1 cellular context compared by ENCODE assay signal in the genomic region with DNA sequence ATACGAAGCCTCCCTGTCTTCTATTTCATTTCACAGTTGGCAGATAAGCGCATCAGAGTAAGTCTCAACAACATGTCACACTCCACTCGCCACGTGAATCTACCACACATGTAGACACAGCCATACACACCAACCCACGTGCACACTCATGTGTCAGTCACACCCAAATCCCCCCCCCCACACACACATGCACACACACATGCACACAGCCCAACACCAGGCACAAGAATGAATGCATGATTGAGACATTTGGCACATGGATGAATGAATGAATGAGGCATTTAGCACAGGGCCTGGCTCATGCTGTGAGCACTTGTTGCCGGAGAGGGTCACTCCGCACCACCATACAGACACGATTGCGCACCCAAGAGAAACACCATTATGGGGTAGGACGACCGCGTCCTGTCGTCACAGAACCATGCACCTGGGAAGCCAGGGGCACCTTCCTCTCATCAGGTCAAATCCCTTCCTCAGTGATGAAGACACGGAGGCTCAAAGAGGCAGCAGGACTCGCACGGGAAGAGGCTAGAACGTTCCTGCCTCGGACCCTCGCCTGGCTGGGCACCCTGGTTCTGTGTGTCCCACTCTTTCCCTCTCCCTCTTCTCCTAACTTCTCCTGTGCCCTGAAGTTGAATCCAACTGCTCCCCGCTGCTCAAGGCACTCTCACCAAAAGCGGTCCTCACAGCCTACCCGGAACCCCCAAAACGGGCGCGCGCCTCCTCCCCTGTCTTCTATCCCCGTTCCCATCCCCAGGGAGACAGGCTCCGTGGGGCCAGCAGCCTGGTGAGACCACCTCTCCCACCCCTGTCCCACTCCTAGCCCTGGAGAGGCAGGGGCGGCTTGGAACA.
TF ChIP-seq lines count a peak whose summit lies in the region.

No MANE protein-coding gene starts in this region.

TF ChIP-seq in K562, 482 proteins besides CTCF, POLR2A, EP300 and RAD21:
- TF ChIP-seq ETV6 (IDR thresholded peaks at IDR 0.05; ENCODE audit: borderline replicate concordance in 1 of 2, low read depth in 2 of 2, low read length in 1 of 2) (no peak), ETV6 (CRISPR knock-in tag; IDR thresholded peaks at IDR 0.05; ENCODE audit: borderline replicate concordance) (no peak), HLTF (IDR thresholded peaks at IDR 0.05) (no peak), HDAC1 (IDR thresholded peaks at IDR 0.05) (peak in 1 of 2 experiments; percentile 61; a peak in 1 of 4 replicates), FOXK2 (conservative IDR thresholded peaks at IDR 0.05 in 1 of 2, IDR thresholded peaks at IDR 0.05 in 1 of 2; ENCODE audit: low read depth in 2 of 2) (peak in 1 of 2 experiments; percentile 22; a peak in 1 of 4 replicates), ZNF3 (CRISPR knock-in tag; IDR thresholded peaks at IDR 0.05) (no peak), ZNF24 (IDR thresholded peaks at IDR 0.05) (peak; percentile 96), L3MBTL2 (IDR thresholded peaks at IDR 0.05) (0 out of 2 replicates have a peak, but pooled peaks have one; percentile 24), KDM1A (IDR thresholded peaks at IDR 0.05) (peak in 1 of 2 experiments; percentile 65; a peak in 2 of 4 replicates)
- TF ChIP-seq, protein P1, sequence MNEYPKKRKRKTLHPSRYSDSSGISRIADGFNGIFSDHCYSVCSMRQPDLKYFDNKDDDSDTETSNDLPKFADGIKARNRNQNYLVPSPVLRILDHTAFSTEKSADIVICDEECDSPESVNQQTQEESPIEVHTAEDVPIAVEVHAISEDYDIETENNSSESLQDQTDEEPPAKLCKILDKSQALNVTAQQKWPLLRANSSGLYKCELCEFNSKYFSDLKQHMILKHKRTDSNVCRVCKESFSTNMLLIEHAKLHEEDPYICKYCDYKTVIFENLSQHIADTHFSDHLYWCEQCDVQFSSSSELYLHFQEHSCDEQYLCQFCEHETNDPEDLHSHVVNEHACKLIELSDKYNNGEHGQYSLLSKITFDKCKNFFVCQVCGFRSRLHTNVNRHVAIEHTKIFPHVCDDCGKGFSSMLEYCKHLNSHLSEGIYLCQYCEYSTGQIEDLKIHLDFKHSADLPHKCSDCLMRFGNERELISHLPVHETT (CRISPR knock-in tag; conservative IDR thresholded peaks at IDR 0.05 in 1 of 2, IDR thresholded peaks at IDR 0.05 in 1 of 2), result 0 out of 4 replicates have a peak, but pooled peaks of 1 of the 2 experiments have one; percentile 9
- TF ChIP-seq, protein P2, sequence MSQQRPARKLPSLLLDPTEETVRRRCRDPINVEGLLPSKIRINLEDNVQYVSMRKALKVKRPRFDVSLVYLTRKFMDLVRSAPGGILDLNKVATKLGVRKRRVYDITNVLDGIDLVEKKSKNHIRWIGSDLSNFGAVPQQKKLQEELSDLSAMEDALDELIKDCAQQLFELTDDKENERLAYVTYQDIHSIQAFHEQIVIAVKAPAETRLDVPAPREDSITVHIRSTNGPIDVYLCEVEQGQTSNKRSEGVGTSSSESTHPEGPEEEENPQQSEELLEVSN (IDR thresholded peaks at IDR 0.05; ENCODE audit: borderline replicate concordance in 1 of 2, extremely low read depth in 1 of 2, insufficient read depth in 1 of 2, insufficient read length in 1 of 2, low read depth in 1 of 2, low read length in 1 of 2, poor library complexity in 1 of 2, severe bottlenecking in 1 of 2), result peak in 1 of 2 experiments; percentile 31
- TF ChIP-seq, protein P3, sequence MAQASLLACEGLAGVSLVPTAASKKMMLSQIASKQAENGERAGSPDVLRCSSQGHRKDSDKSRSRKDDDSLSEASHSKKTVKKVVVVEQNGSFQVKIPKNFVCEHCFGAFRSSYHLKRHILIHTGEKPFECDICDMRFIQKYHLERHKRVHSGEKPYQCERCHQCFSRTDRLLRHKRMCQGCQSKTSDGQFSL (CRISPR knock-in tag; IDR thresholded peaks at IDR 0.05), result peak; percentile 77
- TF ChIP-seq, protein P3 (tag; IDR thresholded peaks at IDR 0.05), result no peak
- TF ChIP-seq, protein P4, sequence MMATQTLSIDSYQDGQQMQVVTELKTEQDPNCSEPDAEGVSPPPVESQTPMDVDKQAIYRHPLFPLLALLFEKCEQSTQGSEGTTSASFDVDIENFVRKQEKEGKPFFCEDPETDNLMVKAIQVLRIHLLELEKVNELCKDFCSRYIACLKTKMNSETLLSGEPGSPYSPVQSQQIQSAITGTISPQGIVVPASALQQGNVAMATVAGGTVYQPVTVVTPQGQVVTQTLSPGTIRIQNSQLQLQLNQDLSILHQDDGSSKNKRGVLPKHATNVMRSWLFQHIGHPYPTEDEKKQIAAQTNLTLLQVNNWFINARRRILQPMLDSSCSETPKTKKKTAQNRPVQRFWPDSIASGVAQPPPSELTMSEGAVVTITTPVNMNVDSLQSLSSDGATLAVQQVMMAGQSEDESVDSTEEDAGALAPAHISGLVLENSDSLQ (IDR thresholded peaks at IDR 0.05), result peak; percentile 39; the same call in 1 of the 2 replicates
- TF ChIP-seq, protein P5, sequence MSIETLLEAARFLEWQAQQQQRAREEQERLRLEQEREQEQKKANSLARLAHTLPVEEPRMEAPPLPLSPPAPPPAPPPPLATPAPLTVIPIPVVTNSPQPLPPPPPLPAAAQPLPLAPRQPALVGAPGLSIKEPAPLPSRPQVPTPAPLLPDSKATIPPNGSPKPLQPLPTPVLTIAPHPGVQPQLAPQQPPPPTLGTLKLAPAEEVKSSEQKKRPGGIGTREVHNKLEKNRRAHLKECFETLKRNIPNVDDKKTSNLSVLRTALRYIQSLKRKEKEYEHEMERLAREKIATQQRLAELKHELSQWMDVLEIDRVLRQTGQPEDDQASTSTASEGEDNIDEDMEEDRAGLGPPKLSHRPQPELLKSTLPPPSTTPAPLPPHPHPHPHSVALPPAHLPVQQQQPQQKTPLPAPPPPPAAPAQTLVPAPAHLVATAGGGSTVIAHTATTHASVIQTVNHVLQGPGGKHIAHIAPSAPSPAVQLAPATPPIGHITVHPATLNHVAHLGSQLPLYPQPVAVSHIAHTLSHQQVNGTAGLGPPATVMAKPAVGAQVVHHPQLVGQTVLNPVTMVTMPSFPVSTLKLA (conservative IDR thresholded peaks at IDR 0.05), result peak in 1 of 2 experiments; percentile 69; a peak in 2 of 4 replicates
- TF ChIP-seq, protein P6, sequence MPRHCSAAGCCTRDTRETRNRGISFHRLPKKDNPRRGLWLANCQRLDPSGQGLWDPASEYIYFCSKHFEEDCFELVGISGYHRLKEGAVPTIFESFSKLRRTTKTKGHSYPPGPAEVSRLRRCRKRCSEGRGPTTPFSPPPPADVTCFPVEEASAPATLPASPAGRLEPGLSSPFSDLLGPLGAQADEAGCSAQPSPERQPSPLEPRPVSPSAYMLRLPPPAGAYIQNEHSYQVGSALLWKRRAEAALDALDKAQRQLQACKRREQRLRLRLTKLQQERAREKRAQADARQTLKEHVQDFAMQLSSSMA (CRISPR knock-in tag; IDR thresholded peaks at IDR 0.05), result no peak
- TF ChIP-seq, protein P7, sequence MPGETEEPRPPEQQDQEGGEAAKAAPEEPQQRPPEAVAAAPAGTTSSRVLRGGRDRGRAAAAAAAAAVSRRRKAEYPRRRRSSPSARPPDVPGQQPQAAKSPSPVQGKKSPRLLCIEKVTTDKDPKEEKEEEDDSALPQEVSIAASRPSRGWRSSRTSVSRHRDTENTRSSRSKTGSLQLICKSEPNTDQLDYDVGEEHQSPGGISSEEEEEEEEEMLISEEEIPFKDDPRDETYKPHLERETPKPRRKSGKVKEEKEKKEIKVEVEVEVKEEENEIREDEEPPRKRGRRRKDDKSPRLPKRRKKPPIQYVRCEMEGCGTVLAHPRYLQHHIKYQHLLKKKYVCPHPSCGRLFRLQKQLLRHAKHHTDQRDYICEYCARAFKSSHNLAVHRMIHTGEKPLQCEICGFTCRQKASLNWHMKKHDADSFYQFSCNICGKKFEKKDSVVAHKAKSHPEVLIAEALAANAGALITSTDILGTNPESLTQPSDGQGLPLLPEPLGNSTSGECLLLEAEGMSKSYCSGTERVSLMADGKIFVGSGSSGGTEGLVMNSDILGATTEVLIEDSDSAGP (CRISPR knock-in tag; IDR thresholded peaks at IDR 0.05), result 0 out of 2 replicates have a peak, but pooled peaks have one; percentile 33
TF ChIP-seq in K562: peak in this region for 11.
